Comparison of ENCODE assay signal across 14 cellular contexts in genomic region chr16:89043636-89044393, GRCh38.
"Had no signal": no experiment of that assay in that cellular context is flagged by ENCODE, and none has a peak within 500 bp of the region (broad histone marks: within the 10 kb centered on the region; RNA-seq: fewer than 3 reads in every experiment).

No MANE protein-coding gene starts in this region.

- H3K36me3 ChIP-seq: tibial artery, WERI-Rb-1 had no signal

- H3K36me3 Mint-ChIP-seq: activated CD4-positive, alpha-beta memory T cell treated with anti-CD3 and anti-CD28 coated beads for 36 hours; activated naive CD8-positive, alpha-beta T cell treated with anti-CD3 and anti-CD28 coated beads for 36 hours; naive thymus-derived CD8-positive, alpha-beta T cell had no signal

- ATAC-seq: naive thymus-derived CD8-positive, alpha-beta T cell had no signal

- H3K4me1 Mint-ChIP-seq: activated naive CD8-positive, alpha-beta T cell treated with anti-CD3 and anti-CD28 coated beads for 36 hours had no signal

- H3K27ac Mint-ChIP-seq: activated CD4-positive, alpha-beta memory T cell treated with anti-CD3 and anti-CD28 coated beads for 36 hours; activated naive CD8-positive, alpha-beta T cell treated with anti-CD3 and anti-CD28 coated beads for 36 hours had no signal

- H3K27ac ChIP-seq: tibial artery, WERI-Rb-1 had no signal

- H3K4me3 Mint-ChIP-seq: activated CD4-positive, alpha-beta memory T cell treated with anti-CD3 and anti-CD28 coated beads for 36 hours; activated naive CD8-positive, alpha-beta T cell treated with anti-CD3 and anti-CD28 coated beads for 36 hours; naive thymus-derived CD8-positive, alpha-beta T cell had no signal

- H3K4me3 ChIP-seq: tibial artery had no signal

- DNase-seq: activated CD4-positive, alpha-beta memory T cell treated with anti-CD3 and anti-CD28 coated beads for 36 hours; activated naive CD8-positive, alpha-beta T cell treated with anti-CD3 and anti-CD28 coated beads for 36 hours; amniotic stem cell; caudate nucleus; erythroblast; foreskin melanocyte; mesendoderm; stimulated activated CD4-positive, alpha-beta T cell treated with anti-CD3 and anti-CD28 coated beads, Interleukin-2, amount 100 ng/mL, for 24 hours; stimulated activated naive CD4-positive, alpha-beta T cell treated with Interleukin-2 at 50 U/mL for 16 hours; SW 1271; T-helper 2 cell; tibial artery; WERI-Rb-1 had no signal

- H3K9me3 Mint-ChIP-seq: activated CD4-positive, alpha-beta memory T cell treated with anti-CD3 and anti-CD28 coated beads for 36 hours had no signal

- H3K9me3 ChIP-seq: tibial artery had no signal

- H3K4me1 ChIP-seq: tibial artery had no signal
